Comparison of ENCODE assay signal across 8 cellular contexts in the genomic region with DNA sequence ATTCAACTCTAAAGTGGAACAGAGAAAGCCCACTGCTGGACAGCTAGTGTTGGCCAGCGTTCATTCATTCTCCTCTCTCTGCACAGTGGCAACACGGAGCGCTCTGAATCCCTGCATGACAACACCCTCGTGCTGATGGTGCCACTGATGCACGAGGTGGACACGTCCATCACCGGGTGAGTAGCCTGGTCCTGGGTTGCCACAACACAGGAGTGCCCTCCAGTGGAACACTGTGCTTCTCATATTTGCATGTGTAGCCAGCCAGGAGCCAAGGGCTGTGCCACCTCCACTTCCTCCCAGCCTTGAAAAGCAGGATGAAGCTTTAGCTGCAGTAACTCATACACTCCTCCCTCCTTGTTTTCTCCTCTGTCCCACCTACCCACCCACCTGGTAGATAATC.
DNase-seq lines count a peak whose midpoint lies in the region; ATAC-seq, FAIRE-seq and TF ChIP-seq lines count a peak whose summit lies in the region.

No MANE protein-coding gene starts in this region.

- FAIRE-seq in small intestine (lab: Jason Lieb, UNC), result no peak

- H3K4me3 ChIP-seq in small intestine (ENCODE audit: low read depth in 1 of 2, low read length in 2 of 2), result no peak overlapping the region

- H3K27me3 Mint-ChIP-seq in HFFc6 (ENCODE audit: insufficient read depth), result peaks cover 33% of the 10 kb centered on the region

- no peak overlapping the region for H3K4me3 Mint-ChIP-seq in HFFc6

- WGBS in small intestine, 3 donors, result 49 to 61% (median 57%) methylated on average over 7 of the region's 7 CpGs

- H3K36me3 ChIP-seq in small intestine (ENCODE audit: control insufficient read depth in 2 of 2, insufficient read depth in 2 of 2, low read length in 2 of 2), result no peaks in the 10 kb centered on the region

- DNase-seq in HFFc6 (no peak), SK-N-DZ (ENCODE audit: low spot score) (peak; percentile 7), head of caudate nucleus (peak in 36 of 42 donors; percentile 4 to 70 (median 36)), small intestine (peak; percentile 42), NCI-H2171 (lab: John Stamatoyannopoulos, UW) (no peak)
- DNase-seq in activated CD4-positive, CD25-positive, alpha-beta regulatory T cell treated with anti-CD3 and anti-CD28 coated beads, Interleukin-2, amount 50 U/mL, for 72 hours, result no peak

- no peaks in the 10 kb centered on the region for H3K9me3 ChIP-seq in small intestine (ENCODE audit: control insufficient read depth, low read depth)

- H3K9me3 Mint-ChIP-seq in HFFc6, result no peaks in the 10 kb centered on the region

- H3K27me3 ChIP-seq in small intestine (ENCODE audit: control insufficient read depth in 2 of 2, insufficient read depth in 2 of 2, low read length in 2 of 2), result no peaks in the 10 kb centered on the region

- H3K27ac ChIP-seq in small intestine (ENCODE audit: low read depth in 1 of 2, low read length in 1 of 2), result no peak overlapping the region

- no peaks in the 10 kb centered on the region for H3K4me1 ChIP-seq in small intestine (ENCODE audit: control insufficient read depth in 2 of 2, insufficient read depth in 1 of 2, low read depth in 1 of 2, low read length in 1 of 2)

- ATAC-seq in GM19324 (IDR thresholded peaks at IDR 0.05; ENCODE audit: low FRiP score, unreplicated experiment) (no peak), HG02642 (IDR thresholded peaks at IDR 0.05; ENCODE audit: poor library complexity, unreplicated experiment) (no peak)

- H3K27ac Mint-ChIP-seq in HFFc6, result no peak overlapping the region

- no peaks in the 10 kb centered on the region for H3K4me1 Mint-ChIP-seq in HFFc6 (ENCODE audit: low read depth)

- intact Hi-C loops in head of caudate nucleus (cut with DNase I), result no loop called here

- TF ChIP-seq CTCF in HFFc6 (IDR thresholded peaks at IDR 0.05), result peak; percentile 29; the same call in 1 of the 2 replicates

- H3K36me3 Mint-ChIP-seq in HFFc6 (ENCODE audit: low read depth), result no peaks in the 10 kb centered on the region

Comparison
In these comparisons a context has a peak if more than half of its experiments do, and no peak if none do; other contexts are left out.
1. DNase-seq: peak in SK-N-DZ (single experiment), head of caudate nucleus (36 of 42) and small intestine (single experiment); none in HFFc6 (single experiment), NCI-H2171 (single experiment) and activated CD4-positive, CD25-positive, alpha-beta regulatory T cell treated with anti-CD3 and anti-CD28 coated beads, Interleukin-2, amount 50 U/mL, for 72 hours (single experiment).